In genomic region chr17:34874496-34874895, GRCh38 we compare ENCODE assay signal across 23 cellular contexts.
"Had no signal": no experiment of that assay in that cellular context is flagged by ENCODE, and none has a peak within 500 bp of the region (broad histone marks: within the 10 kb centered on the region; RNA-seq: fewer than 3 reads in every experiment).

No MANE protein-coding gene starts in this region.

- H3K9ac ChIP-seq: SK-N-SH had no signal

- FAIRE-seq: bronchial epithelial cell had no signal

- H3K4me2 ChIP-seq: SK-N-SH had no signal

- H3K9me3 ChIP-seq: SK-N-SH had no signal

- ATAC-seq: activated T-helper 17 cell treated with anti-CD3 and anti-CD28 coated beads, Interleukin-2, amount 50 U/mL, for 72 hours; Right ventricle myocardium inferior had no signal

- DNase-seq: activated B cell treated with CpG ODN at 0.5 μM for 24 hours; activated CD4-positive, alpha-beta memory T cell treated with anti-CD3 and anti-CD28 coated beads, Interleukin-2, amount 10 ng/mL, durations not matched to agents 7 days and 5 days; activated CD4-positive, alpha-beta T cell treated with anti-CD3 and anti-CD28 coated beads, Interleukin-2, amount 10 ng/mL, durations not matched to agents 7 days and 5 days; activated naive CD4-positive, alpha-beta T cell treated with anti-CD3 and anti-CD28 coated beads, Interleukin-2, amount 50 U/mL, for 16 hours; activated naive CD8-positive, alpha-beta T cell treated with anti-CD3 and anti-CD28 coated beads, Interleukin-2, amount 10 ng/mL, durations not matched to agents 7 days and 5 days; activated T-cell treated with anti-CD3 and anti-CD28 coated beads for 4 hours; activated T-cell treated with anti-CD3 and anti-CD28 coated beads, Interleukin-2, amount 50 U/mL, for 48 hours; aorta; central memory CD4-positive, alpha-beta T cell; KG1; NCI-H1105; NCI-H1436; NCI-H1694 treated with DMSO at 0.1 percent for 48 hours; NCI-H2029 treated with DMSO at 0.1 percent for 48 hours; NCI-H345; NCI-H510A; NCI-H526 treated with DMSO at 0.1 percent for 48 hours; NCI-H82; SK-N-SH; T-helper 1 cell had no signal
